ENCODE assay signal across 1 cellular context in genomic region chr10:131824371-131825149, GRCh38.
A peak's percentile ranks its signal among the peaks of the same experiment; 100 is the strongest.
TF ChIP-seq lines count a peak whose summit lies in the region.

No MANE protein-coding gene starts in this region.

TF ChIP-seq in H1, 55 proteins besides CTCF, POLR2A, EP300 and RAD21:
- TF ChIP-seq GTF2F1 (IDR thresholded peaks at IDR 0.05; ENCODE audit: borderline replicate concordance, low read depth, low read length), result no peak
- TF ChIP-seq GABPA (IDR thresholded peaks at IDR 0.05; ENCODE audit: borderline replicate concordance, insufficient read depth, low read length), result 0 out of 2 replicates have a peak, but pooled peaks have one; percentile 36
- no peak for TF ChIP-seq TBP (IDR thresholded peaks at IDR 0.05; ENCODE audit: low read depth, low read length)
